Comparison of ENCODE assay signal across 17 cellular contexts in genomic region chr10:102327002-102327401, GRCh38.
A peak's percentile ranks its signal among the peaks of the same experiment; 100 is the strongest.
DNase-seq lines count a peak whose midpoint lies in the region; ATAC-seq and TF ChIP-seq lines count a peak whose summit lies in the region.
"Had no signal": no experiment of that assay in that cellular context is flagged by ENCODE, and none has a peak within 500 bp of the region (broad histone marks: within the 10 kb centered on the region; RNA-seq: fewer than 3 reads in every experiment).

No MANE protein-coding gene starts in this region.

- DNase-seq in DMS 273 (lab: John Stamatoyannopoulos, UW; ENCODE audit: unreplicated experiment) (peak; percentile 54), DMS79 treated with DMSO at 0.1 percent for 48 hours (lab: John Stamatoyannopoulos, UW) (peak; percentile 27), SJCRH30 (peak; percentile 95 to 100)
- DNase-seq: CD8-positive, alpha-beta memory T cell; DMS153; NCI-H1048; NCI-H1694; NCI-H510A treated with DMSO at 0.1 percent for 48 hours; NK-92 treated with Interleukin-12 subunit alpha and Interleukin-12 subunit beta, amount 100 ng/mL, for 24 hours had no signal

- H3K27ac ChIP-seq in SJCRH30 = peak overlapping the region; percentile 95
- H3K27ac ChIP-seq: RWPE1 had no signal

- peak overlapping the region; percentile 83 to 95 (median 94) for H3K27ac Mint-ChIP-seq in nephron

- H3K4me1 Mint-ChIP-seq in nephron = peaks cover 58% of the 10 kb centered on the region

- H3K36me3 Mint-ChIP-seq in nephron (ENCODE audit: low read depth) = peaks cover 15% of the 10 kb centered on the region

- 0 out of 2 replicates have a peak, but pooled peaks cover 4% of the 10 kb centered on the region for H3K36me3 ChIP-seq in SJCRH30
- H3K36me3 ChIP-seq: HAP-1 had no signal

- TF ChIP-seq CTCF in nephron (IDR thresholded peaks at IDR 0.05; ENCODE audit: unreplicated experiment in 3 of 3) = no peak

- no peaks in the 10 kb centered on the region for H3K9me3 ChIP-seq in SJCRH30 (replicated peaks)
- H3K9me3 ChIP-seq: HAP-1 had no signal

- peak overlapping the region in 2 of 3 experiments; percentile 67 to 82 for H3K4me3 Mint-ChIP-seq in nephron
- H3K4me3 Mint-ChIP-seq: CD8-positive, alpha-beta memory T cell; IgD-negative memory B cell had no signal

- H3K27me3 ChIP-seq in SJCRH30 = no peaks in the 10 kb centered on the region

- H3K4me1 ChIP-seq in SJCRH30 = peaks cover 67% of the 10 kb centered on the region

- ATAC-seq in HG03354 (IDR thresholded peaks at IDR 0.05; ENCODE audit: poor library complexity, severe bottlenecking, unreplicated experiment) (no peak), HG02623 (IDR thresholded peaks at IDR 0.05; ENCODE audit: unreplicated experiment) (no peak), HG03378 (IDR thresholded peaks at IDR 0.05; ENCODE audit: unreplicated experiment) (no peak), GM19035 (IDR thresholded peaks at IDR 0.05; ENCODE audit: unreplicated experiment) (no peak)

- H3K4me3 ChIP-seq in SJCRH30 = peak overlapping the region; percentile 44
- H3K4me3 ChIP-seq: HAP-1 had no signal

- no peaks in the 10 kb centered on the region for H3K27me3 Mint-ChIP-seq in nephron (ENCODE audit: low read depth)
- H3K27me3 Mint-ChIP-seq: CD8-positive, alpha-beta memory T cell; IgD-negative memory B cell had no signal

- H3K9me3 Mint-ChIP-seq in nephron = no peaks in the 10 kb centered on the region
- H3K9me3 Mint-ChIP-seq: CD8-positive, alpha-beta memory T cell; IgD-negative memory B cell had no signal

Comparison
In these comparisons a context has a peak if more than half of its experiments do, and no peak if none do; other contexts are left out.
1. DNase-seq: peak in every context shown above with its lines; median percentile 98 in SJCRH30; 54 in DMS 273; 27 in DMS79 treated with DMSO at 0.1 percent for 48 hours.